Comparison of ENCODE assay signal across 8 cellular contexts in the genomic region with DNA sequence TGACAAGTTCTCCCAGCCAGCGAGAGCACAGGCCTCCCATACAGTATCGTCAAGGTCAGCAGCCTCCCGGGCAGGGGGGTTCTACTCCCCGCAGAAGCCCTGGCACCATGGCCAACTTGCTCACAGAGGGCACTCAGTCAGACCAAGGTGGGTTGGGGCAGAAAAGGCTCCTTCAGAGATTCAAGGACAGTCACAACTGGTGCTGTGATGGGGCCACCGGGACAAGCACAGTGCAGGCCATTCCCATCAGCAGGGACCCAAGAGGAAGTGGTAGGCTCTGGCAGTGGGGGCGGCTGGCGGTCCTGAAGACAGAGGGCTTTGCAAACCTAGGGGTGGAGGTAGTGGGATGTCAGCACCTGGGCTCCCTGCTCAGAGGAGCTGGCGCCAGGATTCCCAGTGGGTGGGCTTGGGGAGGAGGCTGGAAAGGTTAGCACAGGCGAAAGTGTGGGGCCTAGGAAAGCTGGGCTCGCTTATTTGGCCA. TPM values are rescaled to one million over a fixed set of nuclear protein-coding genes. Genes with fewer than 3 reads are reported as not detected.
DNase-seq lines count a peak whose midpoint lies in the region; ATAC-seq and TF ChIP-seq lines count a peak whose summit lies in the region.

No MANE protein-coding gene starts in this region.

- peak overlapping the region; percentile 98 to 100 (median 100) for H3K27ac ChIP-seq in heart left ventricle

- no peaks in the 10 kb centered on the region for H3K9me3 ChIP-seq in heart left ventricle
- no peaks in the 10 kb centered on the region for H3K9me3 ChIP-seq in skeletal muscle satellite cell (replicated peaks; ENCODE audit: low read length)

- TF ChIP-seq POLR2A in heart left ventricle (IDR thresholded peaks at IDR 0.05): no peak

- H3K4me1 ChIP-seq in heart left ventricle (peaks cover 11 to 78% (median 63%) of the 10 kb centered on the region in 12 donors), skeletal muscle satellite cell (ENCODE audit: control insufficient read depth, insufficient read depth, low read length) (peaks cover 58% of the 10 kb centered on the region)

- ATAC-seq in heart left ventricle (no peak), GM18498 (IDR thresholded peaks at IDR 0.05; ENCODE audit: unreplicated experiment) (no peak)

- 23 to 26% (median 24%) methylated on average over 9 to 10 of the region's 10 CpGs for WGBS in heart left ventricle, 4 donors

- H3K4me2 ChIP-seq in skeletal muscle satellite cell (ENCODE audit: low read length): peak overlapping the region; percentile 80

- H3K27me3 ChIP-seq in heart left ventricle (no peaks in the 10 kb centered on the region), skeletal muscle satellite cell (ENCODE audit: control insufficient read depth, insufficient read depth, low read length) (no peaks in the 10 kb centered on the region)

- H3K9ac ChIP-seq in skeletal muscle satellite cell (ENCODE audit: low read depth, low read length): peak overlapping the region; percentile 98

- peaks cover 0 to 16% (median 0%) of the 10 kb centered on the region in 9 donors for H3K36me3 ChIP-seq in heart left ventricle
- peaks cover 12% of the 10 kb centered on the region for H3K36me3 ChIP-seq in skeletal muscle satellite cell (ENCODE audit: insufficient read depth, low read length)

- TF ChIP-seq CTCF in heart left ventricle (IDR thresholded peaks at IDR 0.05): no peak

- peak overlapping the region in 11 of 12 donors; percentile 35 to 96 (median 84) for H3K4me3 ChIP-seq in heart left ventricle
- peak overlapping the region; percentile 61 for H3K4me3 ChIP-seq in skeletal muscle satellite cell (ENCODE audit: low read length)

- intact Hi-C loops in heart left ventricle (cut with DNase I): loop anchor here (2.0 to 10.0 kb wide), 9 partner anchors 34 to 94 kb away; partner anchors contain the start of gene SLC25A45 (in 4 of the 10)

- DNase-seq in stimulated activated CD4-positive, alpha-beta T cell treated with anti-CD3 and anti-CD28 coated beads, Interleukin-15, amount 100 ng/mL, for 24 hours: peak; percentile 53
- DNase-seq in stimulated activated CD4-positive, alpha-beta T cell treated with anti-CD3 and anti-CD28 coated beads, Interleukin-4, amount 100 ng/mL, for 1 hour: no peak
- DNase-seq in activated effector memory CD4-positive, alpha-beta T cell treated with Interleukin-2 at 50 U/mL for 16 hours: peak; percentile 28
- peak; percentile 51 to 78 (median 69) for DNase-seq in heart left ventricle
- no peak for DNase-seq in EL
- no peak for DNase-seq in DMS79 (lab: John Stamatoyannopoulos, UW)

RNA-seq across cellular contexts. Expression of gene NEAT1, which starts 5.3 kb away (rescaled TPM):
- total RNA-seq in heart left ventricle: 100 to 1,000 TPM in 7 of 9 donors, 10 to 100 TPM in 2; 17.0 to 760 (median 507) TPM
- polyA plus RNA-seq in heart left ventricle: 100 to 1,000 TPM; 104 to 532 TPM
- 147 and 206 TPM in 2 replicates for total RNA-seq in skeletal muscle satellite cell (2012; rRNA removed)

RNA-seq across cellular contexts. Expression of gene FRMD8, which starts 30.8 kb away (rescaled TPM):
- total RNA-seq in heart left ventricle: 10 to 100 TPM in 7 of 9 donors, 1 to 10 TPM in 2; 6.1 to 24.1 (median 11.3) TPM
- polyA plus RNA-seq in heart left ventricle: 10 to 100 TPM in 1 of 2 donors, 1 to 10 TPM in 1; 8.0 to 16.3 TPM
- total RNA-seq in skeletal muscle satellite cell (2012; rRNA removed): 40.3 and 51.8 TPM in 2 replicates

RNA-seq across cellular contexts. Expression of gene SLC25A45, which starts 34.8 kb away (rescaled TPM):
- total RNA-seq in heart left ventricle: 10 to 100 TPM in 1 of 9 donors, 1 to 10 TPM in 8; 3.8 to 11.6 (median 6.6) TPM
- 1 to 10 TPM; 3.8 to 6.6 TPM for polyA plus RNA-seq in heart left ventricle
- total RNA-seq in skeletal muscle satellite cell (2012; rRNA removed): 1.3 and 2.0 TPM in 2 replicates

Comparison
In these comparisons a context has a peak if more than half of its experiments do, and no peak if none do; other contexts are left out.
1. DNase-seq: peak in stimulated activated CD4-positive, alpha-beta T cell treated with anti-CD3 and anti-CD28 coated beads, Interleukin-15, amount 100 ng/mL, for 24 hours (single experiment), activated effector memory CD4-positive, alpha-beta T cell treated with Interleukin-2 at 50 U/mL for 16 hours (single experiment) and heart left ventricle (5 of 5); none in stimulated activated CD4-positive, alpha-beta T cell treated with anti-CD3 and anti-CD28 coated beads, Interleukin-4, amount 100 ng/mL, for 1 hour (single experiment), EL (single experiment) and DMS79 (single experiment).